ENCODE assay signal across 23 cellular contexts in the genomic region with DNA sequence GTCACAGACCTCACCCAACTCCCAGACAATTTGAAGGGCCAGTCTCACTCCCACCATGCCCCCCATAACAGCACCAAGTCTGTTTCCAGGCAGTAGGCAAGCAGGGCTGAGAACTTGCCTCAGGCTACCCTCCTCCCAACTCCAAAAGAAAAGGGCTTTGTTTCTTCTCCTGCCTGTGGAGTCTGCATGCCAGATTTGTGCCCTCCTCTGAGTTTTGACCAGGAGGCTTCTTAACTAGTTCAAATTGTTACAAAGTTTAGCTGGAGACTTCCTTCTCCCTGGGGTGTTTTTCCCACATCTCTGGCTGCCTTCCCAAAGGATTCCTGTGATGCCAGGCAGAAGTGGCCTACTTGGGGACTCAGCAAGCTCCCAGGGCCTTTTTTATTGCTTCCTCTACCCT.
"Had no signal": no experiment of that assay in that cellular context is flagged by ENCODE, and none has a peak within 500 bp of the region (broad histone marks: within the 10 kb centered on the region; RNA-seq: fewer than 3 reads in every experiment).

No MANE protein-coding gene starts in this region.

- H3K27ac ChIP-seq: left lung, ovary, right atrium auricular region, right lobe of liver, testis, thyroid gland, transverse colon, upper lobe of left lung, vagina had no signal

- H3K9me3 ChIP-seq: left lung, ovary, right atrium auricular region, right lobe of liver, testis, thyroid gland, transverse colon, vagina had no signal

- DNase-seq: immature natural killer cell; kidney; left colon; left lung; mesendoderm; naive thymus-derived CD4-positive, alpha-beta T cell; ovary; right lobe of liver; stimulated activated CD4-positive, alpha-beta T cell treated with anti-CD3 and anti-CD28 coated beads, Interleukin-1b, Interleukin-23, amount 100 ng/mL, for 48 hours; stimulated activated CD4-positive, alpha-beta T cell treated with anti-CD3 and anti-CD28 coated beads, Interleukin-2, amount 100 ng/mL, for 48 hours; stimulated activated CD4-positive, alpha-beta T cell treated with anti-CD3 and anti-CD28 coated beads, Interleukin-4, amount 100 ng/mL, for 4 hours; stimulated activated CD8-positive, alpha-beta memory T cell treated with anti-CD3 and anti-CD28 coated beads, Interleukin-4, amount 100 ng/mL, for 48 hours; stimulated activated naive CD4-positive, alpha-beta T cell treated with Interleukin-2 at 50 U/mL for 16 hours; stimulated activated naive CD8-positive, alpha-beta T cell treated with anti-CD3 and anti-CD28 coated beads, Interleukin-15, amount 100 ng/mL, for 72 hours; testis; thyroid gland; transverse colon; upper lobe of left lung had no signal

- H3K4me3 ChIP-seq: left lung, lung, ovary, right atrium auricular region, right lobe of liver, smooth muscle cell, testis, thyroid gland, transverse colon, upper lobe of left lung, vagina had no signal

- H3K4me2 ChIP-seq: smooth muscle cell had no signal

- H3K27me3 ChIP-seq: left lung, ovary, right atrium auricular region, testis, thyroid gland, transverse colon, upper lobe of left lung, vagina had no signal

- ATAC-seq: left colon; left lung; naive thymus-derived CD4-positive, alpha-beta T cell; right lobe of liver; stimulated activated memory B cell treated with anti-CD40 and anti-IgM and Interleukin-4, amounts not matched to agents 10 μg/mL and 1 μg/mL and 100 μg/mL, for 72 hours; stimulated activated naive CD8-positive, alpha-beta T cell treated with anti-CD3 and anti-CD28 coated beads, Interleukin-15, amount 100 ng/mL, for 72 hours had no signal

- H3K4me1 ChIP-seq: left lung, right atrium auricular region, right lobe of liver, testis, thyroid gland, transverse colon, upper lobe of left lung, vagina had no signal

- H3K36me3 ChIP-seq: left lung, ovary, right atrium auricular region, right lobe of liver, thyroid gland, transverse colon, upper lobe of left lung, vagina had no signal
